ENCODE assay signal across 8 cellular contexts in the genomic region with DNA sequence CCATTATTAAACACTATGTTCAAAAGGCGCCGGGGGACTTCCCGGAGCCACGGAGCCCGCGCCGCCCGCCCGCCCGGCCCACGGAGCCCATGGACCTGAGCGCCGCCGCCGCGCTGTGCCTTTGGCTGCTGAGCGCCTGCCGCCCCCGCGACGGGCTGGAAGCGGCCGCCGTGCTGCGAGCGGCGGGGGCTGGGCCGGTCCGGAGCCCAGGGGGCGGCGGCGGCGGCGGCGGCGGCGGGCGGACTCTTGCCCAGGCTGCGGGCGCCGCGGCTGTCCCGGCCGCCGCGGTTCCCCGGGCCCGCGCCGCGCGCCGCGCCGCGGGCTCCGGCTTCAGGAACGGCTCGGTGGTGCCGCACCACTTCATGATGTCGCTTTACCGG. TPM values are rescaled to one million over a fixed set of nuclear protein-coding genes. Genes with fewer than 3 reads are reported as not detected.
DNase-seq lines count a peak whose midpoint lies in the region; ATAC-seq and TF ChIP-seq lines count a peak whose summit lies in the region.

No MANE protein-coding gene starts in this region.

- peaks cover 0 to 22% of the 10 kb centered on the region in 2 donors for H3K27me3 ChIP-seq in body of pancreas
- peaks cover 4% of the 10 kb centered on the region for H3K27me3 ChIP-seq in lung (ENCODE audit: control insufficient read depth, insufficient read depth)

- 0 out of 2 replicates have a peak, but pooled peaks have one; percentile 11 for TF ChIP-seq CTCF in 22Rv1 (IDR thresholded peaks at IDR 0.05)
- TF ChIP-seq CTCF in body of pancreas (IDR thresholded peaks at IDR 0.05), result no peak
- no peak for TF ChIP-seq CTCF in lung (IDR thresholded peaks at IDR 0.05; ENCODE audit: control extremely low read depth, extremely low read depth)

- ATAC-seq in GM19351 (IDR thresholded peaks at IDR 0.05; ENCODE audit: unreplicated experiment), result peak; percentile 36
- peak; percentile 17 for ATAC-seq in body of pancreas
- no peak for ATAC-seq in lung (ENCODE audit: insufficient read depth, low FRiP score)
- no peak for ATAC-seq in HG02981 (IDR thresholded peaks at IDR 0.05; ENCODE audit: unreplicated experiment)
- no peak for ATAC-seq in GM19455 (IDR thresholded peaks at IDR 0.05; ENCODE audit: unreplicated experiment)
- no peak for ATAC-seq in HG02678 (IDR thresholded peaks at IDR 0.05; ENCODE audit: unreplicated experiment)

- no peak overlapping the region for H3K4me3 ChIP-seq in body of pancreas
- peak overlapping the region; percentile 10 for H3K4me3 ChIP-seq in lung

- H3K4me1 ChIP-seq in body of pancreas (peaks cover 21% of the 10 kb centered on the region), lung (ENCODE audit: control insufficient read depth in 2 of 2, insufficient read depth in 2 of 2, low read length in 2 of 2) (peaks cover 0 to 11% of the 10 kb centered on the region in 2 donors)

- WGBS in body of pancreas, 2 donors, result 2% methylated on average over 26 of the region's 62 CpGs; no CpG with 5 or more reads in 1 of the 2 donors
- 1% methylated on average over 28 to 62 of the region's 62 CpGs for WGBS in lung, 2 donors

- intact Hi-C loops in body of pancreas (cut with DNase I), result no loop called here

- TF ChIP-seq POLR2A in body of pancreas (IDR thresholded peaks at IDR 0.05), result no peak

- DNase-seq in body of pancreas (no peak), lung (ENCODE audit: low spot score) (no peak), glomerular visceral epithelial cell (ENCODE audit: extremely low spot score) (no peak)

- H3K36me3 ChIP-seq in body of pancreas (replicated peaks in 1 of 2; ENCODE audit: insufficient read depth in 1 of 2, low read depth in 2 of 2) (no peaks in the 10 kb centered on the region), lung (ENCODE audit: control insufficient read depth in 2 of 2, insufficient read depth in 2 of 2, low read length in 2 of 2) (no peaks in the 10 kb centered on the region)

- H3K9me3 ChIP-seq in body of pancreas (no peaks in the 10 kb centered on the region), lung (ENCODE audit: control insufficient read depth in 2 of 2, insufficient read depth in 1 of 2, low read length in 1 of 2) (peaks cover 0 to 2% of the 10 kb centered on the region in 2 donors)

- no peak overlapping the region for H3K27ac ChIP-seq in 22Rv1
- H3K27ac ChIP-seq in body of pancreas, result peak overlapping the region in 1 of 4 donors; percentile 38
- no peak overlapping the region for H3K27ac ChIP-seq in lung (ENCODE audit: low read depth in 1 of 2, low read length in 1 of 2)

RNA-seq across cellular contexts. Expression of gene GDF7, which starts 0.2 kb away (rescaled TPM):
- total RNA-seq in body of pancreas (1 to 10 TPM; 2.0 to 7.3 TPM), lung (under 1 TPM; 0.37 to 0.54 TPM)
- under 1 TPM; 0.10 to 0.26 TPM for polyA plus RNA-seq in lung

RNA-seq across cellular contexts. Expression of gene HS1BP3, which starts 16.2 kb away (rescaled TPM):
- 10 to 100 TPM; 21.1 to 23.1 TPM for total RNA-seq in body of pancreas
- total RNA-seq in lung, result 10 to 100 TPM; 25.4 to 38.1 TPM
- 10 to 100 TPM; 28.8 to 41.4 TPM for polyA plus RNA-seq in lung

Comparison
In these comparisons a context has a peak if more than half of its experiments do, and no peak if none do; other contexts are left out.
1. ATAC-seq: peak in GM19351 (single experiment) and body of pancreas (single experiment); none in lung (single experiment), HG02981 (single experiment), GM19455 (single experiment) and HG02678 (single experiment).